9 cellular contexts compared by ENCODE assay signal in the genomic region with DNA sequence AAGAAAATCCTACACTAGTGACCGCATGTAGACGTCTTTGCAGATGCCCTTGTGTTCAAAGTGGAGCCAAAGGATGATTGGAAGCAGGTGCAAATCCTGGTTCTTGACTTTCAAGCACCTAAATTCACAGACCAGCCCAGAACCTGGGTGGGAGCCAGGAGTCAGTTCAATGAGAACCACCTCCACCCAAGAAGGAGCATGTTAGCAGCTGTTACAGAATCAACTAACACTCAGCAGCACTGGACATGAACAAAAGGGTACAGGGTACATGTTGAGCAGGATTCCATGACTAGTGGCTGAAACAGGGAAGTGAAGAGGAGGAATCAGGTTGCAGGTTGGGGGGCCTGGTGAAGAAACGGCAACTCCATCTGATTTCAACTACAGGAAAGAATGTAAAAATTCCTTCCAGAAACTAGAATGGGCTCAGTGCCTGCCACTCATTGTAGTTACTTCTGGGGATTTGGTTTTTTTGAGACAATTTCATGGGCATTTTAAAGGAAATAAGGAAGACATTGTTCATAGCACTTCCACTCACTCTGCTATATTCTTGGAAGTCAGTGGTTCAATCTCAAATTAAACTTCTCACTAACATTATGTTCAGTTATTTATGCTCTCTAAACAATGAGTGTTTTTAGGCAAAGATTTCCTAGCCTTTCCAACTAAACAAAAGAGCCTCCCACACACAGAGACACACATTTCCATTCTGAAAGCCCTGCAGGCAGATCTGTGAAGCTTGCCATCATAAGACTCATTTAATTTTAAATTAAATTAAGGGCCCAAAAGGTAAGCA.
"Had no signal": no experiment of that assay in that cellular context is flagged by ENCODE, and none has a peak within 500 bp of the region (broad histone marks: within the 10 kb centered on the region; RNA-seq: fewer than 3 reads in every experiment).

No MANE protein-coding gene starts in this region.

- H3K27ac Mint-ChIP-seq: activated CD4-positive, alpha-beta memory T cell treated with anti-CD3 and anti-CD28 coated beads, Interleukin-2, amount 10 ng/mL, durations not matched to agents 7 days and 5 days; naive B cell; stimulated activated effector memory CD8-positive, alpha-beta T cell treated with anti-CD3 and anti-CD28 coated beads, Interleukin-12 subunit alpha, Interleukin-12 subunit beta, amount 100 ng/mL, for 72 hours had no signal

- DNase-seq: activated CD4-positive, alpha-beta memory T cell treated with anti-CD3 and anti-CD28 coated beads, Interleukin-2, amount 10 ng/mL, durations not matched to agents 7 days and 5 days; activated CD8-positive, alpha-beta memory T cell treated with anti-CD3 and anti-CD28 coated beads, Interleukin-2, amount 50 U/mL, for 4 hours; kidney glomerular epithelial cell; lower lobe of right lung; naive B cell; small intestine; T-helper 9 cell; transverse colon had no signal

- H3K27me3 Mint-ChIP-seq: naive B cell had no signal

- H3K9me3 Mint-ChIP-seq: activated CD4-positive, alpha-beta memory T cell treated with anti-CD3 and anti-CD28 coated beads, Interleukin-2, amount 10 ng/mL, durations not matched to agents 7 days and 5 days; naive B cell; stimulated activated effector memory CD8-positive, alpha-beta T cell treated with anti-CD3 and anti-CD28 coated beads, Interleukin-12 subunit alpha, Interleukin-12 subunit beta, amount 100 ng/mL, for 72 hours had no signal

- H3K4me3 Mint-ChIP-seq: activated CD4-positive, alpha-beta memory T cell treated with anti-CD3 and anti-CD28 coated beads, Interleukin-2, amount 10 ng/mL, durations not matched to agents 7 days and 5 days; naive B cell; stimulated activated effector memory CD8-positive, alpha-beta T cell treated with anti-CD3 and anti-CD28 coated beads, Interleukin-12 subunit alpha, Interleukin-12 subunit beta, amount 100 ng/mL, for 72 hours had no signal

- H3K4me1 Mint-ChIP-seq: activated CD4-positive, alpha-beta memory T cell treated with anti-CD3 and anti-CD28 coated beads, Interleukin-2, amount 10 ng/mL, durations not matched to agents 7 days and 5 days; naive B cell; stimulated activated effector memory CD8-positive, alpha-beta T cell treated with anti-CD3 and anti-CD28 coated beads, Interleukin-12 subunit alpha, Interleukin-12 subunit beta, amount 100 ng/mL, for 72 hours had no signal

- H3K36me3 Mint-ChIP-seq: naive B cell; stimulated activated effector memory CD8-positive, alpha-beta T cell treated with anti-CD3 and anti-CD28 coated beads, Interleukin-12 subunit alpha, Interleukin-12 subunit beta, amount 100 ng/mL, for 72 hours had no signal

- ATAC-seq: stimulated activated effector memory CD8-positive, alpha-beta T cell treated with anti-CD3 and anti-CD28 coated beads, Interleukin-12 subunit alpha, Interleukin-12 subunit beta, amount 100 ng/mL, for 72 hours had no signal
